8 cellular contexts compared by ENCODE assay signal in genomic region chr11:95066721-95067041, GRCh38. TPM values are rescaled to one million over a fixed set of nuclear protein-coding genes. Genes with fewer than 3 reads are reported as not detected.
DNase-seq lines count a peak whose midpoint lies in the region; ATAC-seq and TF ChIP-seq lines count a peak whose summit lies in the region.

TSS of gene SRSF8 (plus strand) at chr11:95066919. CDS start at chr11:95067227, 308 bp downstream.

- H3K4me3 ChIP-seq in CD8-positive, alpha-beta T cell (ENCODE audit: low read depth, low read length): peak within 1 kb of the TSS; percentile 94
- H3K4me3 ChIP-seq in WI38 (ENCODE audit: low read depth, low read length): peak within 1 kb of the TSS; percentile 70

- H3K9me3 ChIP-seq in CD8-positive, alpha-beta T cell (ENCODE audit: low read length): no peaks in the 10 kb centered on the region

- intact Hi-C loops in CD8-positive, alpha-beta T cell (cut with DNase I, micrococcal nuclease): loop anchor here (1.0 to 10.0 kb wide), 12 partner anchors 23 to 1862 kb away; partner anchors contain the start of genes CWC15 (in 2 of the 2), KDM4D (in 2 of the 2), ANKRD49 (in 1 of the 2) and CCDC82 (in 1 of the 2)
- intact Hi-C loops in Right ventricle myocardium superior (cut with DNase I): loop anchor here (10.0 kb wide), 1 partner anchor 698 kb away; no protein-coding TSS in a partner anchor

- no peaks in the 10 kb centered on the region for H3K36me3 ChIP-seq in CD8-positive, alpha-beta T cell (ENCODE audit: insufficient read depth, low read length)

- POLR2A ChIA-PET in CD8-positive, alpha-beta T cell (lab: Charles Lee): interaction anchor here (0.8 to 8.9 kb wide), 20 partner anchors 10 to 1326 kb away, joined by 3 to 200 read pairs (median 8); partner anchors contain the start of genes C11orf54, CEP57, CWC15 and ENDOD1

- H3K4me1 ChIP-seq in CD8-positive, alpha-beta T cell (ENCODE audit: insufficient read depth, low read length): peaks cover 23% of the 10 kb centered on the region

- TF ChIP-seq CTCF in CD8-positive, alpha-beta T cell (IDR thresholded peaks at IDR 0.05): no peak
- TF ChIP-seq CTCF in WI38 (IDR thresholded peaks at IDR 0.05; ENCODE audit: low read depth, low read length): no peak

- CTCF ChIA-PET in CD8-positive, alpha-beta T cell (lab: Charles Lee): interaction anchor here (0.8 to 6.6 kb wide), 10 partner anchors 10 to 165 kb away, joined by 3 to 78 read pairs (median 4); partner anchors contain the start of genes ENDOD1, KDM4F and SESN3

- peak; percentile 7 for ATAC-seq in CD8-positive, alpha-beta T cell
- ATAC-seq in GM19463 (IDR thresholded peaks at IDR 0.05; ENCODE audit: unreplicated experiment): peak; percentile 34
- ATAC-seq in HG03521 (IDR thresholded peaks at IDR 0.05; ENCODE audit: unreplicated experiment): peak; percentile 27
- ATAC-seq in Right ventricle myocardium superior (ENCODE audit: poor library complexity): no peak

- H3K4me1 Mint-ChIP-seq in CD8-positive, alpha-beta T cell (ENCODE audit: low read depth): peaks cover 30% of the 10 kb centered on the region

- DNase-seq in CD8-positive, alpha-beta T cell: no peak
- DNase-seq in Right ventricle myocardium superior (no peak), pulmonary artery endothelial cell (ENCODE audit: low read depth, low spot score) (no peak), NCI-H1930 (lab: John Stamatoyannopoulos, UW) (no peak), nucleus accumbens (lab: John Stamatoyannopoulos, UW) (no peak)

- H3K27me3 ChIP-seq in CD8-positive, alpha-beta T cell (ENCODE audit: insufficient read depth, low read length): no peaks in the 10 kb centered on the region

- H3K36me3 Mint-ChIP-seq in CD8-positive, alpha-beta T cell: peaks cover 24% of the 10 kb centered on the region

- H3K9me3 Mint-ChIP-seq in CD8-positive, alpha-beta T cell: no peaks in the 10 kb centered on the region

- H3K27me3 Mint-ChIP-seq in CD8-positive, alpha-beta T cell (ENCODE audit: low read depth): no peaks in the 10 kb centered on the region

- peak within 1 kb of the TSS; percentile 90 for H3K27ac ChIP-seq in CD8-positive, alpha-beta T cell (ENCODE audit: low read depth, low read length)

- H3K4me3 Mint-ChIP-seq in CD8-positive, alpha-beta T cell: peak within 1 kb of the TSS; percentile 96

- H3K27ac Mint-ChIP-seq in CD8-positive, alpha-beta T cell: peak within 1 kb of the TSS; percentile 97

RNA-seq across cellular contexts. Expression of gene SRSF8, which starts in this region (rescaled TPM):
- total RNA-seq in CD8-positive, alpha-beta T cell: 10 to 100 TPM; 51.8 to 53.8 TPM
- total RNA-seq in Right ventricle myocardium superior (18.2 TPM), pulmonary artery endothelial cell (17.6 and 19.1 TPM in 2 replicates)
